Comparison of ENCODE assay signal across 36 cellular contexts in the genomic region with DNA sequence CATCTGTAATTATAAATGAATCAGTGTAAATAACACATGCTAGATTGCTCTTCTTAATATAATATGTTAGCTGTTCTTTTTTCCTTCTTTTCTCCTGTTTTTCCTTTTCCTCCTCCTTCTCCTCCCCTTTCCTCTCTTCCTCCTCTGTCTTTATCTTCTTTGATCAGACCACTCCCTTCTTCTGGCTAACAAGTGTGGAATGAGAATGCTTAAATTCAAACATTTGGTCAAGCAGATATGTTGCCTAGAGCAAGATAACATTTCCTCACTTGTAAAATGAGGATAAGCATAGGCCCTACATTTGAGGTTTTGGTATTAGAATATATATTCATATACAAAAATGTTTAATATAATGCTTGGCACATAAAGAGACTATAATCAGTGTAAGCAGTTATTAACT.
"Had no signal": no experiment of that assay in that cellular context is flagged by ENCODE, and none has a peak within 500 bp of the region (broad histone marks: within the 10 kb centered on the region; RNA-seq: fewer than 3 reads in every experiment).

No MANE protein-coding gene starts in this region.

- DNase-seq: activated CD4-positive, alpha-beta memory T cell treated with anti-CD3 and anti-CD28 coated beads, Interleukin-2, amount 10 ng/mL, durations not matched to agents 7 days and 5 days; activated CD4-positive, alpha-beta T cell treated with anti-CD3 and anti-CD28 coated beads for 1 hour; activated CD4-positive, alpha-beta T cell treated with anti-CD3 and anti-CD28 coated beads for 36 hours; activated CD4-positive, alpha-beta T cell treated with anti-CD3 and anti-CD28 coated beads for 48 hours; activated CD4-positive, alpha-beta T cell treated with anti-CD3 and anti-CD28 coated beads, Interleukin-2, amount 10 ng/mL, durations not matched to agents 7 days and 5 days; activated CD4-positive, alpha-beta T cell treated with anti-CD3 and anti-CD28 coated beads, Interleukin-2, amount 50 U/mL, for 48 hours; activated CD4-positive, CD25-positive, alpha-beta regulatory T cell; activated CD8-positive, alpha-beta memory T cell treated with anti-CD3 and anti-CD28 coated beads for 24 hours; activated CD8-positive, alpha-beta memory T cell treated with anti-CD3 and anti-CD28 coated beads, Interleukin-2, amount 10 ng/mL, durations not matched to agents 7 days and 5 days; activated CD8-positive, alpha-beta memory T cell treated with anti-CD3 and anti-CD28 coated beads, Interleukin-2, amount 50 U/mL, for 48 hours; activated CD8-positive, alpha-beta T cell treated with anti-CD3 and anti-CD28 coated beads, Interleukin-2, amount 10 ng/mL, durations not matched to agents 7 days and 5 days; activated effector memory CD4-positive, alpha-beta T cell treated with Interleukin-2 at 50 U/mL for 16 hours; activated gamma-delta T cell; activated naive CD4-positive, alpha-beta T cell treated with anti-CD3 and anti-CD28 coated beads, Interleukin-2, amount 10 ng/mL, durations not matched to agents 7 days and 5 days; activated naive CD4-positive, alpha-beta T cell treated with Interleukin-2 at 50 U/mL for 16 hours; activated naive CD8-positive, alpha-beta T cell treated with anti-CD3 and anti-CD28 coated beads, Interleukin-2, amount 10 ng/mL, durations not matched to agents 7 days and 5 days; activated naive CD8-positive, alpha-beta T cell treated with anti-CD3 and anti-CD28 coated beads, Interleukin-2, amount 50 U/mL, for 24 hours; activated T-cell treated with anti-CD3 and anti-CD28 coated beads, Interleukin-2, amount 50 U/mL, for 24 hours; activated T-cell treated with anti-CD3 and anti-CD28 coated beads, Interleukin-2, amount 50 U/mL, for 48 hours; amygdala; anterior cingulate cortex; central memory CD4-positive, alpha-beta T cell; T-helper 1 cell; T-helper 2 cell; T-helper 9 cell; WERI-Rb-1 had no signal

- ATAC-seq: activated CD4-positive, alpha-beta T cell treated with anti-CD3 and anti-CD28 coated beads for 36 hours; activated CD4-positive, CD25-positive, alpha-beta regulatory T cell treated with anti-CD3 and anti-CD28 coated beads, Interleukin-2, amount 50 U/mL, for 24 hours; activated CD8-positive, alpha-beta memory T cell treated with anti-CD3 and anti-CD28 coated beads, Interleukin-2, amount 10 ng/mL, durations not matched to agents 7 days and 5 days; activated CD8-positive, alpha-beta T cell treated with anti-CD3 and anti-CD28 coated beads, Interleukin-2, amount 10 ng/mL, durations not matched to agents 7 days and 5 days; activated naive CD8-positive, alpha-beta T cell treated with anti-CD3 and anti-CD28 coated beads, Interleukin-2, amount 50 U/mL, for 24 hours; WTC11 had no signal

- H3K9me3 ChIP-seq: ascending aorta, breast epithelium had no signal

- H3K4me1 ChIP-seq: ascending aorta, breast epithelium had no signal

- H3K9me3 Mint-ChIP-seq: activated CD4-positive, alpha-beta T cell treated with anti-CD3 and anti-CD28 coated beads, Interleukin-2, amount 10 ng/mL, durations not matched to agents 7 days and 5 days had no signal

- H3K36me3 ChIP-seq: ascending aorta, breast epithelium, WERI-Rb-1 had no signal

- H3K4me3 ChIP-seq: ascending aorta, breast epithelium had no signal

- H3K27me3 ChIP-seq: ascending aorta, breast epithelium had no signal

- FAIRE-seq: TTC549 had no signal

- H3K27me3 Mint-ChIP-seq: activated CD4-positive, alpha-beta memory T cell treated with anti-CD3 and anti-CD28 coated beads, Interleukin-2, amount 10 ng/mL, durations not matched to agents 7 days and 5 days; activated CD4-positive, alpha-beta T cell treated with anti-CD3 and anti-CD28 coated beads for 36 hours; activated CD4-positive, alpha-beta T cell treated with anti-CD3 and anti-CD28 coated beads, Interleukin-2, amount 10 ng/mL, durations not matched to agents 7 days and 5 days; activated CD8-positive, alpha-beta memory T cell treated with anti-CD3 and anti-CD28 coated beads, Interleukin-2, amount 10 ng/mL, durations not matched to agents 7 days and 5 days; activated naive CD4-positive, alpha-beta T cell treated with anti-CD3 and anti-CD28 coated beads, Interleukin-2, amount 10 ng/mL, durations not matched to agents 7 days and 5 days; activated naive CD8-positive, alpha-beta T cell; activated naive CD8-positive, alpha-beta T cell treated with anti-CD3 and anti-CD28 coated beads, Interleukin-2, amount 10 ng/mL, durations not matched to agents 7 days and 5 days; activated naive CD8-positive, alpha-beta T cell treated with anti-CD3 and anti-CD28 coated beads, Interleukin-2, amount 50 U/mL, for 24 hours; activated T-cell treated with anti-CD3 and anti-CD28 coated beads, Interleukin-2, amount 50 U/mL, for 24 hours had no signal

- H3K36me3 Mint-ChIP-seq: activated CD8-positive, alpha-beta memory T cell treated with anti-CD3 and anti-CD28 coated beads, Interleukin-2, amount 10 ng/mL, durations not matched to agents 7 days and 5 days; activated naive CD4-positive, alpha-beta T cell treated with anti-CD3 and anti-CD28 coated beads, Interleukin-2, amount 10 ng/mL, durations not matched to agents 7 days and 5 days; activated naive CD8-positive, alpha-beta T cell; activated naive CD8-positive, alpha-beta T cell treated with anti-CD3 and anti-CD28 coated beads, Interleukin-2, amount 10 ng/mL, durations not matched to agents 7 days and 5 days; brain; WTC11 had no signal

- H3K4me3 Mint-ChIP-seq: activated CD4-positive, alpha-beta memory T cell treated with anti-CD3 and anti-CD28 coated beads, Interleukin-2, amount 10 ng/mL, durations not matched to agents 7 days and 5 days; activated CD4-positive, alpha-beta T cell treated with anti-CD3 and anti-CD28 coated beads for 36 hours; activated CD4-positive, alpha-beta T cell treated with anti-CD3 and anti-CD28 coated beads, Interleukin-2, amount 10 ng/mL, durations not matched to agents 7 days and 5 days; activated CD8-positive, alpha-beta memory T cell treated with anti-CD3 and anti-CD28 coated beads, Interleukin-2, amount 10 ng/mL, durations not matched to agents 7 days and 5 days; activated CD8-positive, alpha-beta T cell treated with anti-CD3 and anti-CD28 coated beads, Interleukin-2, amount 10 ng/mL, durations not matched to agents 7 days and 5 days; activated naive CD4-positive, alpha-beta T cell treated with anti-CD3 and anti-CD28 coated beads, Interleukin-2, amount 10 ng/mL, durations not matched to agents 7 days and 5 days; activated naive CD8-positive, alpha-beta T cell; activated naive CD8-positive, alpha-beta T cell treated with anti-CD3 and anti-CD28 coated beads, Interleukin-2, amount 10 ng/mL, durations not matched to agents 7 days and 5 days; activated naive CD8-positive, alpha-beta T cell treated with anti-CD3 and anti-CD28 coated beads, Interleukin-2, amount 50 U/mL, for 24 hours; activated T-cell treated with anti-CD3 and anti-CD28 coated beads, Interleukin-2, amount 50 U/mL, for 24 hours; brain; T-helper 1 cell treated with Interleukin-12 subunit alpha and Interleukin-12 subunit beta and Interleukin-4 antibody, amounts not matched to agents 30 μg/mL and 1 μg/mL, for 36 hours; T-helper 2 cell treated with Interferon-gamma antibody and Interleukin-4, amounts not matched to agents 5 μg/mL and 100 μg/mL, for 36 hours; WTC11 had no signal

- H3K27ac ChIP-seq: ascending aorta, breast epithelium, WERI-Rb-1 had no signal

- H3K4me1 Mint-ChIP-seq: activated CD4-positive, alpha-beta memory T cell treated with anti-CD3 and anti-CD28 coated beads, Interleukin-2, amount 10 ng/mL, durations not matched to agents 7 days and 5 days; activated CD4-positive, alpha-beta T cell treated with anti-CD3 and anti-CD28 coated beads for 36 hours; activated CD4-positive, alpha-beta T cell treated with anti-CD3 and anti-CD28 coated beads, Interleukin-2, amount 10 ng/mL, durations not matched to agents 7 days and 5 days; activated CD8-positive, alpha-beta memory T cell treated with anti-CD3 and anti-CD28 coated beads, Interleukin-2, amount 10 ng/mL, durations not matched to agents 7 days and 5 days; activated naive CD4-positive, alpha-beta T cell treated with anti-CD3 and anti-CD28 coated beads, Interleukin-2, amount 10 ng/mL, durations not matched to agents 7 days and 5 days; activated naive CD8-positive, alpha-beta T cell treated with anti-CD3 and anti-CD28 coated beads, Interleukin-2, amount 10 ng/mL, durations not matched to agents 7 days and 5 days; activated naive CD8-positive, alpha-beta T cell treated with anti-CD3 and anti-CD28 coated beads, Interleukin-2, amount 50 U/mL, for 24 hours; brain; WTC11 had no signal

- H3K27ac Mint-ChIP-seq: activated CD4-positive, alpha-beta memory T cell treated with anti-CD3 and anti-CD28 coated beads, Interleukin-2, amount 10 ng/mL, durations not matched to agents 7 days and 5 days; activated CD4-positive, alpha-beta T cell treated with anti-CD3 and anti-CD28 coated beads for 36 hours; activated CD4-positive, alpha-beta T cell treated with anti-CD3 and anti-CD28 coated beads, Interleukin-2, amount 10 ng/mL, durations not matched to agents 7 days and 5 days; activated CD8-positive, alpha-beta memory T cell treated with anti-CD3 and anti-CD28 coated beads, Interleukin-2, amount 10 ng/mL, durations not matched to agents 7 days and 5 days; activated CD8-positive, alpha-beta T cell treated with anti-CD3 and anti-CD28 coated beads, Interleukin-2, amount 10 ng/mL, durations not matched to agents 7 days and 5 days; activated naive CD4-positive, alpha-beta T cell treated with anti-CD3 and anti-CD28 coated beads, Interleukin-2, amount 10 ng/mL, durations not matched to agents 7 days and 5 days; activated naive CD8-positive, alpha-beta T cell; activated naive CD8-positive, alpha-beta T cell treated with anti-CD3 and anti-CD28 coated beads, Interleukin-2, amount 10 ng/mL, durations not matched to agents 7 days and 5 days; activated naive CD8-positive, alpha-beta T cell treated with anti-CD3 and anti-CD28 coated beads, Interleukin-2, amount 50 U/mL, for 24 hours; activated T-cell treated with anti-CD3 and anti-CD28 coated beads, Interleukin-2, amount 50 U/mL, for 24 hours; activated T-helper 2 cell treated with anti-CD3 and anti-CD28 coated beads, Interferon-gamma antibody, Interleukin-2, Interleukin-4, amounts not matched to agents 10 μg/mL and 5 μg/mL and 100 μg/mL, durations not matched to agents 14 hours and 24 hours and 36 hours; brain; T-helper 1 cell treated with Interleukin-12 subunit alpha and Interleukin-12 subunit beta and Interleukin-4 antibody, amounts not matched to agents 30 μg/mL and 1 μg/mL, for 36 hours; T-helper 2 cell treated with Interferon-gamma antibody and Interleukin-4, amounts not matched to agents 5 μg/mL and 100 μg/mL, for 36 hours; WTC11 had no signal
